Comparison of ENCODE assay signal across 17 cellular contexts in genomic region chr11:109208116-109208515, GRCh38.
A peak's percentile ranks its signal among the peaks of the same experiment; 100 is the strongest.
DNase-seq lines count a peak whose midpoint lies in the region; ATAC-seq and TF ChIP-seq lines count a peak whose summit lies in the region.
"Had no signal": no experiment of that assay in that cellular context is flagged by ENCODE, and none has a peak within 500 bp of the region (broad histone marks: within the 10 kb centered on the region; RNA-seq: fewer than 3 reads in every experiment).

No MANE protein-coding gene starts in this region.

- in situ Hi-C loops in G401 (cut with HindIII; ENCODE audit: low sequenced_read_pairs) = no loop called here

- H3K9me3 ChIP-seq in upper lobe of right lung = no peaks in the 10 kb centered on the region
- H3K9me3 ChIP-seq: BLaER1 had no signal

- ATAC-seq in GM18907 (IDR thresholded peaks at IDR 0.05; ENCODE audit: unreplicated experiment) (no peak), upper lobe of right lung (no peak)
- ATAC-seq: HCT116 had no signal

- no peak overlapping the region for H3K27ac ChIP-seq in upper lobe of right lung
- H3K27ac ChIP-seq: BLaER1 had no signal

- no peaks in the 10 kb centered on the region for H3K4me1 ChIP-seq in upper lobe of right lung
- H3K4me1 ChIP-seq: BLaER1 had no signal

- intact Hi-C loops in upper lobe of right lung (cut with DNase I) = no loop called here

- no peaks in the 10 kb centered on the region for H3K27me3 ChIP-seq in upper lobe of right lung
- H3K27me3 ChIP-seq: BLaER1 had no signal

- TF ChIP-seq CTCF in upper lobe of right lung (IDR thresholded peaks at IDR 0.05) = no peak

- H3K36me3 ChIP-seq in upper lobe of right lung = no peaks in the 10 kb centered on the region
- H3K36me3 ChIP-seq: BLaER1 had no signal

- peak; percentile 58 for DNase-seq in G401 (ENCODE audit: low spot score)
- peak; percentile 73 for DNase-seq in NCI-H2171 treated with DMSO at 0.1 percent for 48 hours (lab: John Stamatoyannopoulos, UW)
- DNase-seq in cerebellar cortex (ENCODE audit: low spot score) = peak; percentile 52
- peak; percentile 55 for DNase-seq in superior temporal gyrus (ENCODE audit: extremely low spot score)
- no peak for DNase-seq in amygdala (lab: John Stamatoyannopoulos, UW)
- no peak for DNase-seq in upper lobe of right lung
- DNase-seq: 8988T; CD4-positive, alpha-beta memory T cell; DMS153; DMS79; GF-D8; GOT3; H7; HFFc6 had no signal

- H3K4me3 ChIP-seq in upper lobe of right lung = no peak overlapping the region
- H3K4me3 ChIP-seq: BLaER1 had no signal

Comparison
In these comparisons a context has a peak if more than half of its experiments do, and no peak if none do; other contexts are left out.
1. DNase-seq: peak in G401 (single experiment), NCI-H2171 treated with DMSO at 0.1 percent for 48 hours (single experiment), cerebellar cortex (single experiment) and superior temporal gyrus (single experiment); none in amygdala (0 of 56) and upper lobe of right lung (single experiment).